Comparison of ENCODE assay signal across 8 cellular contexts in genomic region chr9:137085918-137086530, GRCh38. TPM values are rescaled to one million over a fixed set of nuclear protein-coding genes. Genes with fewer than 3 reads are reported as not detected.
DNase-seq lines count a peak whose midpoint lies in the region; ATAC-seq and TF ChIP-seq lines count a peak whose summit lies in the region.

No MANE protein-coding gene starts in this region.

- H3K4me1 ChIP-seq in testis, result peaks cover 17% of the 10 kb centered on the region

- TF ChIP-seq POLR2A in GM18505 (IDR thresholded peaks at IDR 0.05; ENCODE audit: borderline replicate concordance, extremely low read depth, insufficient read depth, insufficient read length), result no peak
- no peak for TF ChIP-seq POLR2A in testis (IDR thresholded peaks at IDR 0.05)

- ATAC-seq in GM18505 (IDR thresholded peaks at IDR 0.05; ENCODE audit: unreplicated experiment), result peak; percentile 19
- ATAC-seq in HG03095 (IDR thresholded peaks at IDR 0.05; ENCODE audit: unreplicated experiment), result peak; percentile 2
- ATAC-seq in T-helper 17 cell, result peak; percentile 0
- no peak for ATAC-seq in GM18520 (IDR thresholded peaks at IDR 0.05; ENCODE audit: unreplicated experiment)

- peaks cover 20% of the 10 kb centered on the region for H3K4me1 Mint-ChIP-seq in T-helper 17 cell

- intact Hi-C loops in testis (cut with DNase I; ENCODE audit: low total_unique reads), result no loop called here

- H3K4me3 ChIP-seq in coronary artery (peak overlapping the region; percentile 96), testis (peak overlapping the region; percentile 86 to 89)

- DNase-seq in T-helper 17 cell (no peak), coronary artery (ENCODE audit: low spot score) (no peak), lung microvascular endothelial cell (ENCODE audit: low read depth in 2 of 2) (peak; percentile 33 to 35), testis (peak; percentile 54), NCI-H510A (lab: John Stamatoyannopoulos, UW) (no peak)

- WGBS in testis, 2 donors, result 1% methylated on average over 18 to 39 of the region's 58 CpGs

- H3K4me3 Mint-ChIP-seq in T-helper 17 cell, result peak overlapping the region; percentile 95

- no peaks in the 10 kb centered on the region for H3K36me3 ChIP-seq in testis (ENCODE audit: low read depth, missing control alignments)

- H3K27me3 ChIP-seq in testis, result no peaks in the 10 kb centered on the region

- H3K27ac ChIP-seq in coronary artery (peak overlapping the region; percentile 93 to 95), testis (peak overlapping the region; percentile 51 to 94)

- H3K36me3 Mint-ChIP-seq in T-helper 17 cell (ENCODE audit: low read depth), result no peaks in the 10 kb centered on the region

- no peaks in the 10 kb centered on the region for H3K27me3 Mint-ChIP-seq in T-helper 17 cell

- TF ChIP-seq CTCF in coronary artery (IDR thresholded peaks at IDR 0.05), result no peak
- no peak for TF ChIP-seq CTCF in testis (IDR thresholded peaks at IDR 0.05)

- H3K27ac Mint-ChIP-seq in T-helper 17 cell, result peak overlapping the region; percentile 98

- no peaks in the 10 kb centered on the region for H3K9me3 ChIP-seq in T-helper 17 cell (ENCODE audit: control insufficient read depth, low read length, poor library complexity, severe bottlenecking)
- no peaks in the 10 kb centered on the region for H3K9me3 ChIP-seq in testis

RNA-seq across cellular contexts. Expression of gene MAN1B1, which starts 0.8 kb away (rescaled TPM):
- total RNA-seq in T-helper 17 cell (10 to 100 TPM; 62.0 to 62.3 TPM), lung microvascular endothelial cell (38.3 and 43.4 TPM in 2 replicates), testis (100 to 1,000 TPM; 122 to 124 TPM)
- polyA plus RNA-seq in testis (ENCODE audit: insufficient read depth, low read depth, low replicate concordance), result 62.2 TPM

RNA-seq across cellular contexts. Expression of gene UAP1L1, which starts 8.7 kb away (rescaled TPM):
- total RNA-seq in T-helper 17 cell (10 to 100 TPM in 1 of 2 donors, 1 to 10 TPM in 1; 9.3 to 10.2 TPM), lung microvascular endothelial cell (13.1 and 16.9 TPM in 2 replicates), testis (10 to 100 TPM in 1 of 2 donors, 1 to 10 TPM in 1; 7.2 to 10.1 TPM)
- polyA plus RNA-seq in testis (ENCODE audit: insufficient read depth, low read depth, low replicate concordance), result 6.9 TPM

RNA-seq across cellular contexts. Expression of gene SAPCD2, which starts 15.7 kb away (rescaled TPM):
- total RNA-seq in T-helper 17 cell (under 1 TPM; 0.27 to 0.39 TPM), lung microvascular endothelial cell (1.4 and 5.9 TPM in 2 replicates), testis (1 to 10 TPM; 1.4 to 1.7 TPM)
- 0.78 TPM for polyA plus RNA-seq in testis (ENCODE audit: insufficient read depth, low read depth, low replicate concordance)

RNA-seq across cellular contexts. Expression of gene DPP7, which starts 28.5 kb away (rescaled TPM):
- total RNA-seq in T-helper 17 cell (100 to 1,000 TPM; 270 to 311 TPM), lung microvascular endothelial cell (63.2 and 117 TPM in 2 replicates), testis (100 to 1,000 TPM; 207 to 215 TPM)
- polyA plus RNA-seq in testis (ENCODE audit: insufficient read depth, low read depth, low replicate concordance), result 242 TPM

RNA-seq across cellular contexts. Expression of gene ENTPD2, which starts 32.2 kb away (rescaled TPM):
- total RNA-seq in T-helper 17 cell, result under 1 TPM in 1 of 2 donors, not detected in 1; 0.20 TPM
- not detected in 2 replicates for total RNA-seq in lung microvascular endothelial cell
- 1 to 10 TPM; 5.7 to 9.6 TPM for total RNA-seq in testis
- polyA plus RNA-seq in testis (ENCODE audit: insufficient read depth, low read depth, low replicate concordance), result 8.5 TPM

Comparison
In these comparisons a context has a peak if more than half of its experiments do, and no peak if none do; other contexts are left out.
1. DNase-seq: peak in lung microvascular endothelial cell (2 of 2) and testis (single experiment); none in T-helper 17 cell (0 of 3), coronary artery (single experiment) and NCI-H510A (single experiment).